1 cellular context compared by ENCODE assay signal in genomic region chr10:75210193-75211006, GRCh38.
TF ChIP-seq lines count a peak whose summit lies in the region.

A gene with protein sequence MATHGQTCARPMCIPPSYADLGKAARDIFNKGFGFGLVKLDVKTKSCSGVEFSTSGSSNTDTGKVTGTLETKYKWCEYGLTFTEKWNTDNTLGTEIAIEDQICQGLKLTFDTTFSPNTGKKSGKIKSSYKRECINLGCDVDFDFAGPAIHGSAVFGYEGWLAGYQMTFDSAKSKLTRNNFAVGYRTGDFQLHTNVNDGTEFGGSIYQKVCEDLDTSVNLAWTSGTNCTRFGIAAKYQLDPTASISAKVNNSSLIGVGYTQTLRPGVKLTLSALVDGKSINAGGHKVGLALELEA (plus strand): TSS chr10:75210796. CDS start chr10:75211159, 363 bp downstream.

TF ChIP-seq in HCT116, 20 proteins besides CTCF, POLR2A, EP300 and RAD21 (continued from another document):
- TF ChIP-seq SP1 (IDR thresholded peaks at IDR 0.05; ENCODE audit: low read depth), result peak; percentile 92
- no peak for TF ChIP-seq YY1 (IDR thresholded peaks at IDR 0.05; ENCODE audit: extremely low read depth, insufficient replicate concordance, low read depth, low read length)
- no peak for TF ChIP-seq EZH2 (IDR thresholded peaks at IDR 0.05)
- peak; percentile 98 for TF ChIP-seq ZFX (IDR thresholded peaks at IDR 0.05)
- peak; percentile 77 for TF ChIP-seq EGR1 (IDR thresholded peaks at IDR 0.05; ENCODE audit: low read depth)
- peak; percentile 85; the same call in 1 of the 2 replicates for TF ChIP-seq CBX3 (IDR thresholded peaks at IDR 0.05; ENCODE audit: low read depth)
- TF ChIP-seq EZH2phosphoT487 (IDR thresholded peaks at IDR 0.05; ENCODE audit: borderline replicate concordance), result no peak
- TF ChIP-seq SIN3A (IDR thresholded peaks at IDR 0.05; ENCODE audit: low read depth), result peak; percentile 86; the same call in 1 of the 2 replicates
- peak; percentile 29; the same call in 1 of the 2 replicates for TF ChIP-seq CEBPB (IDR thresholded peaks at IDR 0.05; ENCODE audit: low read depth)
- no peak for TF ChIP-seq FOSL1 (IDR thresholded peaks at IDR 0.05; ENCODE audit: low read depth)
- no peak for TF ChIP-seq TCF7L2 (IDR thresholded peaks at IDR 0.05; ENCODE audit: borderline replicate concordance, extremely low read depth, insufficient read depth, insufficient read length)
- TF ChIP-seq ELF1 (IDR thresholded peaks at IDR 0.05; ENCODE audit: borderline replicate concordance, low read depth), result no peak; the same call in 1 of the 2 replicates
- no peak for TF ChIP-seq SRF (IDR thresholded peaks at IDR 0.05; ENCODE audit: low read depth)
- TF ChIP-seq MAX (IDR thresholded peaks at IDR 0.05), result peak; percentile 90
- TF ChIP-seq POLR2AphosphoS5 (IDR thresholded peaks at IDR 0.05; ENCODE audit: low read depth, low read length), result peak; percentile 80
- no peak for TF ChIP-seq ZNF274 (IDR thresholded peaks at IDR 0.05; ENCODE audit: low read depth, low read length)
- no peak for TF ChIP-seq ZBTB33 (IDR thresholded peaks at IDR 0.05; ENCODE audit: extremely low read depth, insufficient replicate concordance, low read length)
